In genomic region chr7:47936323-47936722, GRCh38 we compare ENCODE assay signal across 27 cellular contexts. TPM values are rescaled to one million over a fixed set of nuclear protein-coding genes. Genes with fewer than 3 reads are reported as not detected.
"Had no signal": no experiment of that assay in that cellular context is flagged by ENCODE, and none has a peak within 500 bp of the region (broad histone marks: within the 10 kb centered on the region; RNA-seq: fewer than 3 reads in every experiment).

No MANE protein-coding gene starts in this region.

- H3K36me3 ChIP-seq: brain microvascular endothelial cell, gastroesophageal sphincter, neutrophil, thyroid gland, upper lobe of right lung had no signal

- H3K4me3 ChIP-seq: gastroesophageal sphincter, skin epidermis, thyroid gland, upper lobe of right lung had no signal

- DNase-seq: activated CD4-positive, alpha-beta memory T cell treated with anti-CD3 and anti-CD28 coated beads for 36 hours; activated CD4-positive, alpha-beta T cell treated with anti-CD3 and anti-CD28 coated beads, Interleukin-2, amount 10 ng/mL, durations not matched to agents 24 days and 14 days; activated CD4-positive, CD25-positive, alpha-beta regulatory T cell treated with anti-CD3 and anti-CD28 coated beads, Interleukin-2, amount 50 U/mL, for 72 hours; activated CD8-positive, alpha-beta memory T cell treated with anti-CD3 and anti-CD28 coated beads, Interleukin-2, amount 50 U/mL, for 4 hours; activated effector memory CD4-positive, alpha-beta T cell treated with anti-CD3 and anti-CD28 coated beads, Interleukin-2, amount 50 U/mL, for 16 hours; activated naive CD4-positive, alpha-beta T cell treated with anti-CD3 and anti-CD28 coated beads, Interleukin-2, amount 10 ng/mL, durations not matched to agents 7 days and 5 days; activated T-cell treated with anti-CD3 and anti-CD28 coated beads, Interleukin-2, amount 50 U/mL, for 1 hour; amniotic stem cell; brain microvascular endothelial cell; caudate nucleus; cortex of kidney; effector memory CD8-positive, alpha-beta T cell; head of caudate nucleus; hippocampal formation; kidney; left colon; mammary epithelial cell; stimulated activated CD4-positive, alpha-beta T cell treated with anti-CD3 and anti-CD28 coated beads, Interleukin-12 subunit alpha, Interleukin-12 subunit beta, amount 100 ng/mL, for 4 hours; stimulated activated CD4-positive, alpha-beta T cell treated with anti-CD3 and anti-CD28 coated beads, Interleukin-4, amount 100 ng/mL, for 1 hour; stimulated activated naive CD8-positive, alpha-beta T cell treated with anti-CD3 and anti-CD28 coated beads, Interleukin-15, amount 100 ng/mL, for 72 hours; thyroid gland; upper lobe of right lung had no signal

- H3K27me3 ChIP-seq: brain microvascular endothelial cell, gastroesophageal sphincter, neutrophil, thyroid gland, upper lobe of right lung had no signal

- H3K9me3 ChIP-seq: gastroesophageal sphincter, neutrophil, thyroid gland, upper lobe of right lung had no signal

- H3K27ac ChIP-seq: brain microvascular endothelial cell, gastroesophageal sphincter, neutrophil, skin epidermis, thyroid gland, upper lobe of right lung had no signal

- FAIRE-seq: kidney had no signal

- ATAC-seq: effector memory CD8-positive, alpha-beta T cell; gastroesophageal sphincter; left colon; sciatic nerve; stimulated activated naive CD8-positive, alpha-beta T cell treated with anti-CD3 and anti-CD28 coated beads, Interleukin-15, amount 100 ng/mL, for 72 hours; upper lobe of right lung had no signal

RNA-seq across cellular contexts. Expression of gene PKD1L1, which starts 11.9 kb away (rescaled TPM):
- total RNA-seq: activated T-helper 1 cell treated with anti-CD3 and anti-CD28 coated beads, Interleukin-12 subunit alpha, Interleukin-12 subunit beta, Interleukin-2, Interleukin-4 antibody, amounts not matched to agents 30 ng/mL and 10 ng/mL and 1 ng/mL, durations not matched to agents 14 hours and 24 hours and 36 hours had no signal
